In the genomic region with DNA sequence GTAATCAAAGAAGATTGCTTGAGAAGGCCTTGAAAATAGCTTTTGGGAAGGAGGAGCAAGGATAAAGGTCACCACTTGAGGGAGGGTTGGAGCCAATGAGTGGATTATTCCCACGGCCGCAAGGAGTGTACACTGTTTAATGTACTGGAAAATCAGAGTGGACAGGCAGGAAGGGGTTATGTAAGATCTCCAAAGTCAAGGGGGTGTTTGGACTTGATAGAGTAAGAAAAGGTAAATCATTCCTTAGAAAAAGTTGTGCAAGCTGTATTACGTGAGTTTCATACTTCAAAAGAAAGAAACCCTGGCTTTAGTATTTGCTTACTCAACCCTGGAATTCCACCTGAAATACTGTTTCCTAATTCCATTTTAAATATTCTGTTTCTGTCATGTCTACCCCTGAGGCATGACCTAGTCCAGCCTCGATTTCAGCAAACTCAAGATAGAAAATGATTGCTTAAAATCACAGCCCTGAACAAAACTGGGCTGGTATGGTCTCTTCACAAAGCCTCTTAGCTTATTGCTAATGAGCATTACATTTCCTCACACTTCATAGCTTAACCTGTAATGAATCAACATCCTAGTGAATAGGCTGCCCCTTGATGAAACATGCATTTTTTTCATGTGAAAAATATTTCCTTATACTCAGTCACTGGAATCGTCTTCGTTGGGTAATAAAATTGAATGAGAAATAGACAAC, we compare ENCODE assay signal across 1 cellular context.
TF ChIP-seq lines count a peak whose summit lies in the region.

No MANE protein-coding gene starts in this region.

TF ChIP-seq in HepG2, 621 proteins besides CTCF, POLR2A, EP300 and RAD21 (continued from another document):
- TF ChIP-seq CEBPB (IDR thresholded peaks at IDR 0.05; ENCODE audit: borderline replicate concordance, low read depth, low read length) (peak; percentile 86), SMAD1 (CRISPR knock-in tag; IDR thresholded peaks at IDR 0.05; ENCODE audit: borderline replicate concordance, low read depth) (no peak), EEA1 (CRISPR knock-in tag; IDR thresholded peaks at IDR 0.05; ENCODE audit: borderline replicate concordance) (no peak)
